17 cellular contexts compared by ENCODE assay signal in genomic region chr6:38163186-38164130, GRCh38.
"Had no signal": no experiment of that assay in that cellular context is flagged by ENCODE, and none has a peak within 500 bp of the region (broad histone marks: within the 10 kb centered on the region; RNA-seq: fewer than 3 reads in every experiment).

No MANE protein-coding gene starts in this region.

- H3K27ac ChIP-seq: breast epithelium, stomach, thoracic aorta had no signal

- H3K9me3 ChIP-seq: mucosa of descending colon, stomach, thoracic aorta had no signal

- H3K4me3 ChIP-seq: breast epithelium, mucosa of descending colon, stomach, thoracic aorta had no signal

- H3K36me3 ChIP-seq: breast epithelium, thoracic aorta had no signal

- H3K36me3 Mint-ChIP-seq: activated CD8-positive, alpha-beta memory T cell treated with anti-CD3 and anti-CD28 coated beads, Interleukin-2, amount 10 ng/mL, durations not matched to agents 7 days and 5 days had no signal

- H3K27ac Mint-ChIP-seq: activated CD4-positive, alpha-beta memory T cell treated with anti-CD3 and anti-CD28 coated beads for 36 hours; activated CD4-positive, alpha-beta T cell treated with anti-CD3 and anti-CD28 coated beads for 36 hours; activated CD8-positive, alpha-beta memory T cell treated with anti-CD3 and anti-CD28 coated beads, Interleukin-2, amount 10 ng/mL, durations not matched to agents 7 days and 5 days; dendritic cell treated with granulocyte-macrophage colony-stimulating factor and Interleukin-4, amounts not matched to agents 40 ng/mL and 50 ng/mL, for 4 days had no signal

- ATAC-seq: activated CD4-positive, alpha-beta T cell treated with anti-CD3 and anti-CD28 coated beads for 36 hours; activated CD8-positive, alpha-beta memory T cell treated with anti-CD3 and anti-CD28 coated beads, Interleukin-2, amount 10 ng/mL, durations not matched to agents 7 days and 5 days; mucosa of descending colon; naive thymus-derived CD8-positive, alpha-beta T cell; sciatic nerve had no signal

- H3K4me1 Mint-ChIP-seq: activated CD4-positive, alpha-beta T cell treated with anti-CD3 and anti-CD28 coated beads for 36 hours; activated CD8-positive, alpha-beta memory T cell treated with anti-CD3 and anti-CD28 coated beads, Interleukin-2, amount 10 ng/mL, durations not matched to agents 7 days and 5 days had no signal

- H3K4me1 ChIP-seq: breast epithelium had no signal

- H3K9me3 Mint-ChIP-seq: activated CD4-positive, alpha-beta memory T cell treated with anti-CD3 and anti-CD28 coated beads for 36 hours; activated T-cell treated with anti-CD3 and anti-CD28 coated beads, Interleukin-2, amount 50 U/mL, for 4 hours; dendritic cell treated with granulocyte-macrophage colony-stimulating factor and Interleukin-4, amounts not matched to agents 40 ng/mL and 50 ng/mL, for 4 days had no signal

- DNase-seq: activated CD4-positive, alpha-beta memory T cell treated with anti-CD3 and anti-CD28 coated beads for 36 hours; activated CD4-positive, alpha-beta T cell treated with anti-CD3 and anti-CD28 coated beads for 36 hours; activated CD8-positive, alpha-beta memory T cell treated with anti-CD3 and anti-CD28 coated beads, Interleukin-2, amount 10 ng/mL, durations not matched to agents 7 days and 5 days; activated effector memory CD4-positive, alpha-beta T cell treated with Interleukin-2 at 50 U/mL for 16 hours; activated T-cell treated with anti-CD3 and anti-CD28 coated beads, Interleukin-2, amount 50 U/mL, for 4 hours; effector memory CD4-positive, alpha-beta T cell; foreskin melanocyte; head of caudate nucleus; naive thymus-derived CD8-positive, alpha-beta T cell; stimulated activated CD4-positive, alpha-beta T cell treated with anti-CD3 and anti-CD28 coated beads, Interleukin-1b, Interleukin-23, amount 100 ng/mL, for 48 hours; stomach; T-helper 2 cell had no signal

- H3K27me3 Mint-ChIP-seq: activated CD4-positive, alpha-beta memory T cell treated with anti-CD3 and anti-CD28 coated beads for 36 hours; activated CD4-positive, alpha-beta T cell treated with anti-CD3 and anti-CD28 coated beads for 36 hours; activated CD8-positive, alpha-beta memory T cell treated with anti-CD3 and anti-CD28 coated beads, Interleukin-2, amount 10 ng/mL, durations not matched to agents 7 days and 5 days; dendritic cell treated with granulocyte-macrophage colony-stimulating factor and Interleukin-4, amounts not matched to agents 40 ng/mL and 50 ng/mL, for 4 days; naive thymus-derived CD8-positive, alpha-beta T cell had no signal

- H3K4me3 Mint-ChIP-seq: activated CD4-positive, alpha-beta memory T cell treated with anti-CD3 and anti-CD28 coated beads for 36 hours; activated CD4-positive, alpha-beta T cell treated with anti-CD3 and anti-CD28 coated beads for 36 hours; activated CD8-positive, alpha-beta memory T cell treated with anti-CD3 and anti-CD28 coated beads, Interleukin-2, amount 10 ng/mL, durations not matched to agents 7 days and 5 days; activated T-cell treated with anti-CD3 and anti-CD28 coated beads, Interleukin-2, amount 50 U/mL, for 4 hours; dendritic cell treated with granulocyte-macrophage colony-stimulating factor and Interleukin-4, amounts not matched to agents 40 ng/mL and 50 ng/mL, for 4 days; naive thymus-derived CD8-positive, alpha-beta T cell had no signal

- H3K27me3 ChIP-seq: breast epithelium, stomach had no signal
